In genomic region chr3:47581835-47582234, GRCh38 we compare ENCODE assay signal across 30 cellular contexts.
"Had no signal": no experiment of that assay in that cellular context is flagged by ENCODE, and none has a peak within 500 bp of the region (broad histone marks: within the 10 kb centered on the region; RNA-seq: fewer than 3 reads in every experiment).

No MANE protein-coding gene starts in this region.

- DNase-seq: activated CD4-positive, alpha-beta T cell treated with anti-CD3 and anti-CD28 coated beads for 48 hours; activated CD4-positive, alpha-beta T cell treated with anti-CD3 and anti-CD28 coated beads, Interleukin-2, amount 50 U/mL, for 4 hours; activated CD8-positive, alpha-beta memory T cell treated with anti-CD3 and anti-CD28 coated beads, Interleukin-2, amount 50 U/mL, for 48 hours; activated CD8-positive, alpha-beta T cell treated with anti-CD3 and anti-CD28 coated beads, Interleukin-2, amount 10 ng/mL, durations not matched to agents 7 days and 5 days; activated effector memory CD4-positive, alpha-beta T cell treated with Interleukin-2 at 50 U/mL for 16 hours; activated naive CD4-positive, alpha-beta T cell; activated T-cell treated with anti-CD3 and anti-CD28 coated beads, Interleukin-2, amount 50 U/mL, for 1 hour; amygdala; brain microvascular endothelial cell; cerebellar nuclear complex; Kasumi-1; KBM-7; NCI-H1092; NCI-H1930; NCI-H2171; NCI-H2227 treated with DMSO at 0.1 percent for 48 hours; NCI-H446 treated with DMSO at 0.1 percent for 48 hours; NCI-H524 treated with DMSO at 0.1 percent for 48 hours; NCI-H748 treated with DMSO at 0.1 percent for 48 hours; NK-92 treated with Interleukin-12 subunit alpha and Interleukin-12 subunit beta, amount 100 ng/mL, for 24 hours; OCI-M1; Peyer's patch; Right ventricle myocardium superior; SJCRH30; SW 1271 had no signal

- H3K9me3 ChIP-seq: Peyer's patch, SJCRH30 had no signal

- ATAC-seq: activated CD4-positive, CD25-positive, alpha-beta regulatory T cell treated with anti-CD3 and anti-CD28 coated beads, Interleukin-2, amount 50 U/mL, for 24 hours; activated CD8-positive, alpha-beta T cell treated with anti-CD3 and anti-CD28 coated beads, Interleukin-2, amount 10 ng/mL, durations not matched to agents 7 days and 5 days; SK-N-SH treated with all-trans-retinoic acid at 6 μM for 48 hours had no signal

- FAIRE-seq: astrocyte had no signal

- H3K27ac ChIP-seq: brain microvascular endothelial cell, Peyer's patch, RWPE1, SJCRH30 had no signal

- H3K4me3 Mint-ChIP-seq: activated CD8-positive, alpha-beta T cell treated with anti-CD3 and anti-CD28 coated beads, Interleukin-2, amount 10 ng/mL, durations not matched to agents 7 days and 5 days; activated naive CD4-positive, alpha-beta T cell treated with anti-CD3 and anti-CD28 coated beads, Interleukin-2, amount 50 U/mL, for 24 hours had no signal

- H3K4me1 Mint-ChIP-seq: activated naive CD4-positive, alpha-beta T cell treated with anti-CD3 and anti-CD28 coated beads, Interleukin-2, amount 50 U/mL, for 24 hours had no signal

- H3K9me3 Mint-ChIP-seq: activated naive CD4-positive, alpha-beta T cell treated with anti-CD3 and anti-CD28 coated beads, Interleukin-2, amount 50 U/mL, for 24 hours had no signal

- H3K4me1 ChIP-seq: SJCRH30 had no signal

- H3K27ac Mint-ChIP-seq: activated CD8-positive, alpha-beta T cell treated with anti-CD3 and anti-CD28 coated beads, Interleukin-2, amount 10 ng/mL, durations not matched to agents 7 days and 5 days had no signal

- H3K4me3 ChIP-seq: Peyer's patch, SJCRH30 had no signal

- H3K27me3 ChIP-seq: SJCRH30 had no signal
